ENCODE assay signal across 10 cellular contexts in the genomic region with DNA sequence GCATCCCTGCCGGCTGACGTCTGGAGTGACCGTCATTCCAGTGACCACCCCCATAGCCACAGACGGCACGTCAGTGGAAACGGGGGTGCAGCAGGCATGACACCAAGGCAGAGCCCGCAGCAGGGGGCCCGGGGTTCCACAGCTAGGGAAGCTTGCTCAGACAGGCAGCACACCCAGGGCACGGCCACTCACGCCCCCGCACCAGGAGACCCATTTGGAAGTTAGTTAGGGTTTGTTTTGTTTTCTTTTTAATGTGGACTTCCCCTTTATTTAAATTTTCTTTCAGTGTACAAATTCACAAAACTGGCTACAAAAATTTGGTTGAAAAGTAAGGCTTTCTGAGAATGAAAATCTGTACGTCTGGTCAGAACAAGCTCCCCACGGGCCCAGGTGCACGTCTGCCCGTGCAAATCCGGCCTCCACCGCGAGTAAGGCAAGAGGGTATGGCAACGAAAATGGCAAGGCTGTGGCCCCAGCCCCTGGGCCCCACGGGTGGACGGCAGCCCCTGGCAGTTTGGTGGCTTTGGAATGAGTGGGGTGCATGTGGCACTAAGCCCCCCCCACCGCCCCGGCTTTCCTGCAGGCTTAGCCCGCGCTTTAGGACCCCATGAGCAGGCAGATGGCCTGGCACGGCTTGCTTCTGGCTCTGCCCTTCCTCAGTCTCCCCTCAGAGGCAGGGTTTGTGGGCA.
DNase-seq lines count a peak whose midpoint lies in the region; ATAC-seq and TF ChIP-seq lines count a peak whose summit lies in the region.
"Had no signal": no experiment of that assay in that cellular context is flagged by ENCODE, and none has a peak within 500 bp of the region (broad histone marks: within the 10 kb centered on the region; RNA-seq: fewer than 3 reads in every experiment).

No MANE protein-coding gene starts in this region.

- H3F3A ChIP-seq in SU-DHL-6 (ENCODE audit: insufficient read depth), result peaks cover 75% of the 10 kb centered on the region

- H3K27ac ChIP-seq in SU-DHL-6 (ENCODE audit: low read depth, low read length), result peak overlapping the region; percentile 99
- peak overlapping the region in 17 of 21 experiments; percentile 0 to 85 (median 58) for H3K27ac ChIP-seq in skin epidermis

- peak overlapping the region; percentile 70 for H3K9ac ChIP-seq in SU-DHL-6 (ENCODE audit: low read length)

- intact Hi-C loops in activated T-helper 2 cell treated with anti-CD3 and anti-CD28 coated beads, Interferon-gamma antibody, Interleukin-2, Interleukin-4, amounts not matched to agents 10 μg/mL and 5 μg/mL and 100 μg/mL, durations not matched to agents 14 hours and 24 hours and 36 hours (cut with micrococcal nuclease), result no loop called here

- H3K4me3 Mint-ChIP-seq in activated T-helper 2 cell treated with anti-CD3 and anti-CD28 coated beads, Interferon-gamma antibody, Interleukin-2, Interleukin-4, amounts not matched to agents 10 μg/mL and 5 μg/mL and 100 μg/mL, durations not matched to agents 14 hours and 24 hours and 36 hours (ENCODE audit: low read depth), result no peak overlapping the region

- H3K4me1 Mint-ChIP-seq in activated T-helper 2 cell treated with anti-CD3 and anti-CD28 coated beads, Interferon-gamma antibody, Interleukin-2, Interleukin-4, amounts not matched to agents 10 μg/mL and 5 μg/mL and 100 μg/mL, durations not matched to agents 14 hours and 24 hours and 36 hours (ENCODE audit: low read depth), result peaks cover 3% of the 10 kb centered on the region

- H4K20me1 ChIP-seq in SU-DHL-6 (ENCODE audit: low read depth, low read length), result no peaks in the 10 kb centered on the region

- H3K4me3 ChIP-seq in SU-DHL-6 (ENCODE audit: insufficient read depth, low read length, poor library complexity, severe bottlenecking) (no peak overlapping the region), skin epidermis (no peak overlapping the region), H7 (ENCODE audit: insufficient read depth, low read depth, low read length) (no peak overlapping the region)

- H3K79me2 ChIP-seq in SU-DHL-6 (ENCODE audit: insufficient read depth, low read length), result peaks cover 41% of the 10 kb centered on the region

- peak; percentile 37 for ATAC-seq in GM18520 (IDR thresholded peaks at IDR 0.05; ENCODE audit: unreplicated experiment)
- peak; percentile 64 for ATAC-seq in HG02678 (IDR thresholded peaks at IDR 0.05; ENCODE audit: unreplicated experiment)

- peak overlapping the region; percentile 56 for H3K4me2 ChIP-seq in SU-DHL-6 (ENCODE audit: low read depth, low read length, poor library complexity, severe bottlenecking)

- peaks cover 10% of the 10 kb centered on the region for H3K27me3 Mint-ChIP-seq in activated T-helper 2 cell treated with anti-CD3 and anti-CD28 coated beads, Interferon-gamma antibody, Interleukin-2, Interleukin-4, amounts not matched to agents 10 μg/mL and 5 μg/mL and 100 μg/mL, durations not matched to agents 14 hours and 24 hours and 36 hours (ENCODE audit: low read depth)

- no peaks in the 10 kb centered on the region for H3K9me3 Mint-ChIP-seq in activated T-helper 2 cell treated with anti-CD3 and anti-CD28 coated beads, Interferon-gamma antibody, Interleukin-2, Interleukin-4, amounts not matched to agents 10 μg/mL and 5 μg/mL and 100 μg/mL, durations not matched to agents 14 hours and 24 hours and 36 hours

- no peak overlapping the region for H3K27ac Mint-ChIP-seq in activated T-helper 2 cell treated with anti-CD3 and anti-CD28 coated beads, Interferon-gamma antibody, Interleukin-2, Interleukin-4, amounts not matched to agents 10 μg/mL and 5 μg/mL and 100 μg/mL, durations not matched to agents 14 hours and 24 hours and 36 hours

- H3K27me3 ChIP-seq in SU-DHL-6 (ENCODE audit: low read length), result no peaks in the 10 kb centered on the region
- H3K27me3 ChIP-seq in H7 (ENCODE audit: control insufficient read depth, insufficient read depth, low read length), result no peaks in the 10 kb centered on the region

- H3K9me3 ChIP-seq in SU-DHL-6 (ENCODE audit: insufficient read depth, low read length), result no peaks in the 10 kb centered on the region

- H3K36me3 Mint-ChIP-seq in activated T-helper 2 cell treated with anti-CD3 and anti-CD28 coated beads, Interferon-gamma antibody, Interleukin-2, Interleukin-4, amounts not matched to agents 10 μg/mL and 5 μg/mL and 100 μg/mL, durations not matched to agents 14 hours and 24 hours and 36 hours (ENCODE audit: low read depth), result peaks cover 19% of the 10 kb centered on the region

- DNase-seq in NCI-H187 (lab: John Stamatoyannopoulos, UW), result no peak
- no peak for DNase-seq in activated T-helper 2 cell treated with anti-CD3 and anti-CD28 coated beads, Interferon-gamma antibody, Interleukin-2, Interleukin-4, amounts not matched to agents 10 μg/mL and 5 μg/mL and 100 μg/mL, durations not matched to agents 14 hours and 24 hours and 36 hours (ENCODE audit: low spot score)
- DNase-seq in H7, result no peak
- no peak for DNase-seq in NCI-H2196 (lab: John Stamatoyannopoulos, UW; ENCODE audit: unreplicated experiment)
- DNase-seq: cerebellar nuclear complex, MM.1S had no signal

- H3K36me3 ChIP-seq in SU-DHL-6 (ENCODE audit: low read length) (no peaks in the 10 kb centered on the region; the same call in 1 of the 2 replicates), H7 (replicated peaks; ENCODE audit: control insufficient read depth, insufficient read depth, low read length) (no peaks in the 10 kb centered on the region)

- H3K9me2 ChIP-seq in SU-DHL-6 (replicated peaks; ENCODE audit: insufficient read depth, low read length), result no peaks in the 10 kb centered on the region

- no peak overlapping the region for H2AFZ ChIP-seq in SU-DHL-6 (ENCODE audit: low read depth, low read length, severe bottlenecking)

- TF ChIP-seq CTCF in SU-DHL-6 (IDR thresholded peaks at IDR 0.05; ENCODE audit: insufficient read depth, low read length, poor library complexity, severe bottlenecking), result no peak
